15 cellular contexts compared by ENCODE assay signal in the genomic region with DNA sequence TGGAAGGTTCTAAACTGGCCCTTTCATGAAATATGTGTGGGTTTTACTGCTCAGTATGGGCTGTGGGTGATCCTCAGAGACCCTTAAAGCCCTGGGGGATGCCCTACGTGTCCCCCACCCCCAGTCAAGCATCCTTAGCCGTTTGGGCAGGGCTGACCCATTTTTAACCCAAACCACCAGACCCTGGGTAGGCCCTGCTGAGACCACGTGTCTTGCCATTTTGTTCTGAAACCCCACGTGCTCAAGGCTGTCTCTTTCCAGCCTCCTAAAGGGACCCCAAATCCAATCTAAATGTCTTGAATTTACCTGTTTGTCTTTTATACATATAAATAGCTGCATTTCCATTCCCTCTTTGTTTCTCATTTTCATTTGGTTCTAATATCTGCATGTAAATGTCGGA.
DNase-seq lines count a peak whose midpoint lies in the region; ATAC-seq, FAIRE-seq and TF ChIP-seq lines count a peak whose summit lies in the region.
"Had no signal": no experiment of that assay in that cellular context is flagged by ENCODE, and none has a peak within 500 bp of the region (broad histone marks: within the 10 kb centered on the region; RNA-seq: fewer than 3 reads in every experiment).

No MANE protein-coding gene starts in this region.

- no peaks in the 10 kb centered on the region for H3K4me1 ChIP-seq in mucosa of descending colon (ENCODE audit: low read depth)

- no peaks in the 10 kb centered on the region for H3K9me3 ChIP-seq in mucosa of descending colon
- H3K9me3 ChIP-seq: A549, Caco-2 had no signal

- H3K4me3 ChIP-seq in mucosa of descending colon, result no peak overlapping the region
- H3K4me3 ChIP-seq: A549 had no signal

- peaks cover 70 to 96% of the 10 kb centered on the region in 2 donors for H3K4me1 Mint-ChIP-seq in stimulated activated naive B cell treated with anti-CD40 and anti-IgM and Interleukin-4, amounts not matched to agents 10 μg/mL and 1 μg/mL and 100 μg/mL, for 72 hours
- H3K4me1 Mint-ChIP-seq: CD8-positive, alpha-beta memory T cell had no signal

- H3K36me3 Mint-ChIP-seq in stimulated activated naive B cell treated with anti-CD40 and anti-IgM and Interleukin-4, amounts not matched to agents 10 μg/mL and 1 μg/mL and 100 μg/mL, for 72 hours, result peaks cover 55 to 88% of the 10 kb centered on the region in 2 donors
- H3K36me3 Mint-ChIP-seq: CD8-positive, alpha-beta memory T cell had no signal

- H3K9me3 Mint-ChIP-seq in stimulated activated naive B cell treated with anti-CD40 and anti-IgM and Interleukin-4, amounts not matched to agents 10 μg/mL and 1 μg/mL and 100 μg/mL, for 72 hours, result no peaks in the 10 kb centered on the region
- H3K9me3 Mint-ChIP-seq: H9 had no signal

- no peaks in the 10 kb centered on the region for H3K36me3 ChIP-seq in mucosa of descending colon (ENCODE audit: low read depth)

- H3K27me3 Mint-ChIP-seq in stimulated activated naive B cell treated with anti-CD40 and anti-IgM and Interleukin-4, amounts not matched to agents 10 μg/mL and 1 μg/mL and 100 μg/mL, for 72 hours, result no peaks in the 10 kb centered on the region

- H3K4me3 Mint-ChIP-seq in stimulated activated naive B cell treated with anti-CD40 and anti-IgM and Interleukin-4, amounts not matched to agents 10 μg/mL and 1 μg/mL and 100 μg/mL, for 72 hours, result peak overlapping the region in 1 of 2 donors; percentile 23
- H3K4me3 Mint-ChIP-seq: CD8-positive, alpha-beta memory T cell had no signal

- peak overlapping the region; percentile 51 for H3K27ac Mint-ChIP-seq in stimulated activated naive B cell treated with anti-CD40 and anti-IgM and Interleukin-4, amounts not matched to agents 10 μg/mL and 1 μg/mL and 100 μg/mL, for 72 hours
- H3K27ac Mint-ChIP-seq: CD8-positive, alpha-beta memory T cell; H9 had no signal

- no peak for TF ChIP-seq CTCF in mucosa of descending colon (IDR thresholded peaks at IDR 0.05)

- FAIRE-seq in GM12892 (lab: Jason Lieb, UNC), result peak; percentile 40
- FAIRE-seq: A549, GM18507 had no signal

- DNase-seq in GM12892 (ENCODE audit: insufficient read length), result no peak
- DNase-seq in NCI-H69 (lab: John Stamatoyannopoulos, UW), result peak; percentile 85
- peak; percentile 21 for DNase-seq in ecto neural progenitor cell (ENCODE audit: low spot score)
- DNase-seq in stimulated activated naive B cell treated with anti-CD40 and anti-IgM and Interleukin-4, amounts not matched to agents 10 μg/mL and 1 μg/mL and 100 μg/mL, for 72 hours, result no peak
- no peak for DNase-seq in Kasumi-1 (lab: John Stamatoyannopoulos, UW)
- no peak for DNase-seq in mucosa of descending colon
- DNase-seq in activated CD4-positive, alpha-beta T cell treated with anti-CD3 and anti-CD28 coated beads for 48 hours, result no peak
- DNase-seq: Caco-2; CD8-positive, alpha-beta memory T cell; DMS53; GF-D8; GOT3 had no signal

- intact Hi-C loops in mucosa of descending colon (cut with DNase I, micrococcal nuclease), result no loop called here

- ATAC-seq in stimulated activated naive B cell treated with anti-CD40 and anti-IgM and Interleukin-4, amounts not matched to agents 10 μg/mL and 1 μg/mL and 100 μg/mL, for 72 hours (replicated peaks), result no peak
- no peak for ATAC-seq in mucosa of descending colon
- ATAC-seq: A549 had no signal

- no peak for TF ChIP-seq POLR2A in GM12892 (IDR thresholded peaks at IDR 0.05; ENCODE audit: low read depth, low read length)

Comparison
In these comparisons a context has a peak if more than half of its experiments do, and no peak if none do; other contexts are left out.
1. DNase-seq: peak in NCI-H69 (single experiment) and ecto neural progenitor cell (single experiment); none in GM12892 (single experiment), stimulated activated naive B cell treated with anti-CD40 and anti-IgM and Interleukin-4, amounts not matched to agents 10 μg/mL and 1 μg/mL and 100 μg/mL, for 72 hours (single experiment), Kasumi-1 (0 of 2), mucosa of descending colon (0 of 3) and activated CD4-positive, alpha-beta T cell treated with anti-CD3 and anti-CD28 coated beads for 48 hours (single experiment).